9 cellular contexts compared by ENCODE assay signal in genomic region chr3:49415931-49416601, GRCh38. TPM values are rescaled to one million over a fixed set of nuclear protein-coding genes. Genes with fewer than 3 reads are reported as not detected.
DNase-seq lines count a peak whose midpoint lies in the region; ATAC-seq and TF ChIP-seq lines count a peak whose summit lies in the region.
"Had no signal": no experiment of that assay in that cellular context is flagged by ENCODE, and none has a peak within 500 bp of the region (broad histone marks: within the 10 kb centered on the region; RNA-seq: fewer than 3 reads in every experiment).

No MANE protein-coding gene starts in this region.

- no peak for TF ChIP-seq POLR2A in lower leg skin (IDR thresholded peaks at IDR 0.05)

- H3K27ac ChIP-seq in GM23338 (ENCODE audit: low read depth), result no peak overlapping the region

- intact Hi-C loops in activated CD8-positive, alpha-beta T cell treated with anti-CD3 and anti-CD28 coated beads for 36 hours (cut with micrococcal nuclease), result no loop called here
- intact Hi-C loops in lower leg skin (cut with DNase I; ENCODE audit: low total_unique reads), result no loop called here

- peaks cover 62% of the 10 kb centered on the region for H3K4me1 Mint-ChIP-seq in activated CD8-positive, alpha-beta T cell treated with anti-CD3 and anti-CD28 coated beads for 36 hours (ENCODE audit: low read depth)
- H3K4me1 Mint-ChIP-seq in GM23338, result peaks cover 19% of the 10 kb centered on the region

- no peaks in the 10 kb centered on the region for H3K36me3 ChIP-seq in GM23338 (ENCODE audit: insufficient read depth)

- H3K4me1 ChIP-seq in GM23338 (ENCODE audit: insufficient read depth), result peaks cover 2% of the 10 kb centered on the region; the same call in 1 of the 2 replicates

- H3K27me3 Mint-ChIP-seq in activated CD8-positive, alpha-beta T cell treated with anti-CD3 and anti-CD28 coated beads for 36 hours, result no peaks in the 10 kb centered on the region
- H3K27me3 Mint-ChIP-seq in GM23338 (ENCODE audit: insufficient read depth, low read depth, poor library complexity), result peaks cover 11% of the 10 kb centered on the region

- H3K4me2 ChIP-seq in GM23338, result no peak overlapping the region

- ATAC-seq in activated CD8-positive, alpha-beta T cell treated with anti-CD3 and anti-CD28 coated beads for 36 hours, result peak; percentile 45
- ATAC-seq in HG02588 (IDR thresholded peaks at IDR 0.05; ENCODE audit: unreplicated experiment) (no peak), GM23338 (no peak)

- no peaks in the 10 kb centered on the region for H3K9me2 ChIP-seq in GM23338 (ENCODE audit: insufficient read depth)

- WGBS in lower leg skin, 2 donors, result 26 to 33% methylated on average over 4 of the region's 4 CpGs

- no peaks in the 10 kb centered on the region for H3K27me3 ChIP-seq in GM23338 (ENCODE audit: insufficient read depth)

- H3F3A ChIP-seq in GM23338 (replicated peaks; ENCODE audit: low read depth), result peaks cover 14% of the 10 kb centered on the region

- H2AFZ ChIP-seq in GM23338, result no peak overlapping the region

- CTCF ChIA-PET in activated CD8-positive, alpha-beta T cell treated with anti-CD3 and anti-CD28 coated beads for 36 hours (lab: Charles Lee), result interaction anchor here (0.6 to 4.2 kb wide), 10 partner anchors 9 to 76 kb away, joined by 3 to 23 read pairs (median 5); partner anchors contain the start of genes DAG1 and NICN1

- H3K36me3 Mint-ChIP-seq in activated CD8-positive, alpha-beta T cell treated with anti-CD3 and anti-CD28 coated beads for 36 hours (ENCODE audit: low read depth), result peaks cover 45% of the 10 kb centered on the region
- peaks cover 33% of the 10 kb centered on the region for H3K36me3 Mint-ChIP-seq in GM23338 (ENCODE audit: low read depth)

- DNase-seq in MV-4-11 (lab: John Stamatoyannopoulos, UW) (peak; percentile 88), iris pigment epithelial cell (ENCODE audit: low read depth) (peak; percentile 35), lower leg skin (ENCODE audit: low spot score in 2 of 2) (no peak), GM23338 (ENCODE audit: low spot score) (no peak), LoVo (ENCODE audit: low spot score) (no peak)
- DNase-seq in activated CD8-positive, alpha-beta T cell treated with anti-CD3 and anti-CD28 coated beads for 36 hours, result peak; percentile 95
- peak; percentile 35 for DNase-seq in stimulated activated CD8-positive, alpha-beta memory T cell treated with anti-CD3 and anti-CD28 coated beads, Interleukin-7, amount 100 ng/mL, for 24 hours (ENCODE audit: low read depth)

- no peaks in the 10 kb centered on the region for H3K9me3 Mint-ChIP-seq in activated CD8-positive, alpha-beta T cell treated with anti-CD3 and anti-CD28 coated beads for 36 hours
- no peaks in the 10 kb centered on the region for H3K9me3 Mint-ChIP-seq in GM23338

- POLR2A ChIA-PET in activated CD8-positive, alpha-beta T cell treated with anti-CD3 and anti-CD28 coated beads for 36 hours (lab: Charles Lee), result interaction anchor here (0.6 to 2.6 kb wide), 11 partner anchors 10 to 187 kb away, joined by 3 to 15 read pairs (median 4); partner anchors contain the start of genes DAG1, NICN1 and USP4

- H3K4me3 Mint-ChIP-seq in activated CD8-positive, alpha-beta T cell treated with anti-CD3 and anti-CD28 coated beads for 36 hours, result peak overlapping the region; percentile 55
- H3K4me3 Mint-ChIP-seq in GM23338, result no peak overlapping the region; the same call in 2 of the 3 replicates

- no peak for TF ChIP-seq CTCF in activated CD8-positive, alpha-beta T cell treated with anti-CD3 and anti-CD28 coated beads for 36 hours (IDR thresholded peaks at IDR 0.05)
- TF ChIP-seq CTCF in lower leg skin (IDR thresholded peaks at IDR 0.05), result no peak
- no peak for TF ChIP-seq CTCF in GM23338 (conservative IDR thresholded peaks at IDR 0.05; ENCODE audit: low read depth in 2 of 2)

- H3K4me3 ChIP-seq in lower leg skin (ENCODE audit: low read depth, poor library complexity, severe bottlenecking) (no peak overlapping the region), GM23338 (no peak overlapping the region)
- H3K4me3 ChIP-seq: lung had no signal

- peaks cover 3% of the 10 kb centered on the region for H3K79me2 ChIP-seq in GM23338 (replicated peaks; ENCODE audit: insufficient read depth)

- peak overlapping the region; percentile 98 for H3K27ac Mint-ChIP-seq in activated CD8-positive, alpha-beta T cell treated with anti-CD3 and anti-CD28 coated beads for 36 hours
- H3K27ac Mint-ChIP-seq in GM23338, result no peak overlapping the region; the same call in none of the 2 replicates

- H4K20me1 ChIP-seq in GM23338 (replicated peaks; ENCODE audit: insufficient read depth), result 0 out of 2 replicates have a peak, but pooled peaks cover 2% of the 10 kb centered on the region

TF ChIP-seq in GM23338, 12 proteins besides CTCF, POLR2A, EP300 and RAD21 (continues in another document):
- TF ChIP-seq REST (IDR thresholded peaks at IDR 0.05; ENCODE audit: unreplicated experiment) (no peak), POLR2AphosphoS5 (IDR thresholded peaks at IDR 0.05; ENCODE audit: low read depth) (no peak), ETS1 (IDR thresholded peaks at IDR 0.05) (no peak), CREB1 (CRISPR knock-in tag; IDR thresholded peaks at IDR 0.05; ENCODE audit: low read depth) (no peak), ZNF114 (CRISPR knock-in tag; IDR thresholded peaks at IDR 0.05) (no peak), EZH2phosphoT487 (IDR thresholded peaks at IDR 0.05; ENCODE audit: unreplicated experiment) (no peak)

RNA-seq across cellular contexts. Expression of gene TCTA, which starts 3.8 kb away (rescaled TPM):
- 10 to 100 TPM; 10.4 to 12.4 TPM for total RNA-seq in activated CD8-positive, alpha-beta T cell treated with anti-CD3 and anti-CD28 coated beads for 36 hours
- 10 to 100 TPM in 3 of 4 donors, 1 to 10 TPM in 1; 6.6 to 26.4 (median 14.1) TPM for total RNA-seq in lower leg skin
- 5.0 and 9.7 TPM in 2 replicates for total RNA-seq in GM23338 (2014; rRNA removed; shearing (Covaris generic))
- 3.9 and 4.0 TPM in 2 replicates for polyA plus RNA-seq in GM23338 (2016; fragmentation: Nextera tagmentation; extraction: Ambion mirVana)

RNA-seq across cellular contexts. Expression of gene RHOA, which starts 4.3 kb away (rescaled TPM):
- 100 to 1,000 TPM; 432 to 437 TPM for total RNA-seq in activated CD8-positive, alpha-beta T cell treated with anti-CD3 and anti-CD28 coated beads for 36 hours
- 100 to 1,000 TPM; 266 to 511 (median 312) TPM for total RNA-seq in lower leg skin
- 373 and 421 TPM in 2 replicates for total RNA-seq in GM23338 (2014; rRNA removed; shearing (Covaris generic))
- polyA plus RNA-seq in GM23338 (2016; fragmentation: Nextera tagmentation; extraction: Ambion mirVana), result 234 and 248 TPM in 2 replicates

RNA-seq across cellular contexts. Expression of gene AMT, which starts 6.2 kb away (rescaled TPM):
- total RNA-seq in activated CD8-positive, alpha-beta T cell treated with anti-CD3 and anti-CD28 coated beads for 36 hours, result 1 to 10 TPM; 2.5 to 4.4 TPM
- total RNA-seq in lower leg skin, result 1 to 10 TPM; 1.8 to 9.3 (median 5.4) TPM
- total RNA-seq in GM23338 (2014; rRNA removed; shearing (Covaris generic)), result 32.8 and 39.9 TPM in 2 replicates
- 34.1 and 35.6 TPM in 2 replicates for polyA plus RNA-seq in GM23338 (2016; fragmentation: Nextera tagmentation; extraction: Ambion mirVana)

RNA-seq across cellular contexts. Expression of gene NICN1, which starts 13.1 kb away (rescaled TPM):
- total RNA-seq in activated CD8-positive, alpha-beta T cell treated with anti-CD3 and anti-CD28 coated beads for 36 hours, result 10 to 100 TPM in 1 of 2 experiments, 1 to 10 TPM in 1; 8.6 to 11.1 TPM
- total RNA-seq in lower leg skin, result 1 to 10 TPM; 3.4 to 6.7 (median 5.9) TPM
- 5.9 and 7.3 TPM in 2 replicates for total RNA-seq in GM23338 (2014; rRNA removed; shearing (Covaris generic))
- 2.8 and 4.2 TPM in 2 replicates for polyA plus RNA-seq in GM23338 (2016; fragmentation: Nextera tagmentation; extraction: Ambion mirVana)

RNA-seq across cellular contexts. Expression of gene DAG1, which starts 54.0 kb away (rescaled TPM):
- 10 to 100 TPM; 10.8 to 14.4 TPM for total RNA-seq in activated CD8-positive, alpha-beta T cell treated with anti-CD3 and anti-CD28 coated beads for 36 hours
- total RNA-seq in lower leg skin, result 10 to 100 TPM; 43.0 to 88.0 (median 65.5) TPM
- total RNA-seq in GM23338 (2014; rRNA removed; shearing (Covaris generic)), result 152 and 167 TPM in 2 replicates
- polyA plus RNA-seq in GM23338 (2016; fragmentation: Nextera tagmentation; extraction: Ambion mirVana), result 29.6 and 29.9 TPM in 2 replicates

Comparison
In these comparisons a context has a peak if more than half of its experiments do, and no peak if none do; other contexts are left out.
1. DNase-seq: peak in MV-4-11 (single experiment), activated CD8-positive, alpha-beta T cell treated with anti-CD3 and anti-CD28 coated beads for 36 hours (single experiment), iris pigment epithelial cell (single experiment) and stimulated activated CD8-positive, alpha-beta memory T cell treated with anti-CD3 and anti-CD28 coated beads, Interleukin-7, amount 100 ng/mL, for 24 hours (single experiment); none in lower leg skin (0 of 2), GM23338 (single experiment) and LoVo (single experiment).